ENCODE assay signal across 1 cellular context in the genomic region with DNA sequence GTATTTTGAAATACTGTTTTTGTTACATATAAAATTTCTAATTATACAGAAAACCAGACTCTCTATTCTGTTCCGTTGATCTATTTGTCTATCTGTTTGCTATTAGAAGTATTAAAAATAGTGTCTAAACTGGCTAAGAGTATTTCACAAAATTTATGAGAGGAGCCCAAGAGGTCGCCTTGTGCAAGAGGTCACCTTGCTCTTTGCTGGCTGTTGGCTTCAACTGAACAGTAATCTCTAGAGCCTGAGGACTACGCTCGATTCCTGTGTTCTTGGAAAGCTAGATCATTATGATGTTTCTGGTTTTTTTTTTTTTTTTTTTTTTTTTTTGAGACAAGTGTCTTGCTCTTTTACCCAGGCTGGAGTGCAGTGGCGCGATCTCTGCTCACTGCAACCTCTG.
TF ChIP-seq lines count a peak whose summit lies in the region.

No MANE protein-coding gene starts in this region.

TF ChIP-seq in SK-N-SH, 30 proteins besides CTCF, POLR2A, EP300 and RAD21 (continued from another document):
- TF ChIP-seq, protein P1, sequence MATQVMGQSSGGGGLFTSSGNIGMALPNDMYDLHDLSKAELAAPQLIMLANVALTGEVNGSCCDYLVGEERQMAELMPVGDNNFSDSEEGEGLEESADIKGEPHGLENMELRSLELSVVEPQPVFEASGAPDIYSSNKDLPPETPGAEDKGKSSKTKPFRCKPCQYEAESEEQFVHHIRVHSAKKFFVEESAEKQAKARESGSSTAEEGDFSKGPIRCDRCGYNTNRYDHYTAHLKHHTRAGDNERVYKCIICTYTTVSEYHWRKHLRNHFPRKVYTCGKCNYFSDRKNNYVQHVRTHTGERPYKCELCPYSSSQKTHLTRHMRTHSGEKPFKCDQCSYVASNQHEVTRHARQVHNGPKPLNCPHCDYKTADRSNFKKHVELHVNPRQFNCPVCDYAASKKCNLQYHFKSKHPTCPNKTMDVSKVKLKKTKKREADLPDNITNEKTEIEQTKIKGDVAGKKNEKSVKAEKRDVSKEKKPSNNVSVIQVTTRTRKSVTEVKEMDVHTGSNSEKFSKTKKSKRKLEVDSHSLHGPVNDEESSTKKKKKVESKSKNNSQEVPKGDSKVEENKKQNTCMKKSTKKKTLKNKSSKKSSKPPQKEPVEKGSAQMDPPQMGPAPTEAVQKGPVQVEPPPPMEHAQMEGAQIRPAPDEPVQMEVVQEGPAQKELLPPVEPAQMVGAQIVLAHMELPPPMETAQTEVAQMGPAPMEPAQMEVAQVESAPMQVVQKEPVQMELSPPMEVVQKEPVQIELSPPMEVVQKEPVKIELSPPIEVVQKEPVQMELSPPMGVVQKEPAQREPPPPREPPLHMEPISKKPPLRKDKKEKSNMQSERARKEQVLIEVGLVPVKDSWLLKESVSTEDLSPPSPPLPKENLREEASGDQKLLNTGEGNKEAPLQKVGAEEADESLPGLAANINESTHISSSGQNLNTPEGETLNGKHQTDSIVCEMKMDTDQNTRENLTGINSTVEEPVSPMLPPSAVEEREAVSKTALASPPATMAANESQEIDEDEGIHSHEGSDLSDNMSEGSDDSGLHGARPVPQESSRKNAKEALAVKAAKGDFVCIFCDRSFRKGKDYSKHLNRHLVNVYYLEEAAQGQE (IDR thresholded peaks at IDR 0.05; ENCODE audit: low read depth, low read length): no peak
- no peak for TF ChIP-seq MEF2A (IDR thresholded peaks at IDR 0.05; ENCODE audit: borderline replicate concordance, low read depth)
- TF ChIP-seq YY1 (IDR thresholded peaks at IDR 0.05; ENCODE audit: low read depth): no peak
- no peak for TF ChIP-seq RXRA (IDR thresholded peaks at IDR 0.05; ENCODE audit: borderline replicate concordance, low read depth)
- TF ChIP-seq MAX (IDR thresholded peaks at IDR 0.05; ENCODE audit: low read depth): no peak
